Comparison of ENCODE assay signal across 10 cellular contexts in genomic region chr22:50272103-50272782, GRCh38. TPM values are rescaled to one million over a fixed set of nuclear protein-coding genes. Genes with fewer than 3 reads are reported as not detected.
A peak's percentile ranks its signal among the peaks of the same experiment; 100 is the strongest.
DNase-seq lines count a peak whose midpoint lies in the region; ATAC-seq and TF ChIP-seq lines count a peak whose summit lies in the region.
"Had no signal": no experiment of that assay in that cellular context is flagged by ENCODE, and none has a peak within 500 bp of the region (broad histone marks: within the 10 kb centered on the region; RNA-seq: fewer than 3 reads in every experiment).

No MANE protein-coding gene starts in this region.

- peaks cover 15 to 60% (median 49%) of the 10 kb centered on the region in 9 donors for H3K4me1 ChIP-seq in heart right ventricle

- TF ChIP-seq CTCF in heart right ventricle (IDR thresholded peaks at IDR 0.05), result no peak
- TF ChIP-seq CTCF in GM10266 (IDR thresholded peaks at IDR 0.05; ENCODE audit: control insufficient read depth, insufficient read depth, low read depth, missing control alignments), result no peak

- H3K27me3 ChIP-seq in heart right ventricle, result peaks cover 0 to 55% (median 0%) of the 10 kb centered on the region in 7 donors

- intact Hi-C loops in heart right ventricle (cut with DNase I), result loop anchor here in 3 of 10 donors (5.0 kb wide), 2 partner anchors 35 to 70 kb away; partner anchors contain the start of genes PPP6R2 (in 3 of the 3) and PLXNB2 (in 1 of the 3)
- intact Hi-C loops in left ventricle myocardium superior (cut with micrococcal nuclease), result loop anchor here (10.0 kb wide), 1 partner anchor 53 kb away; the partner anchor contains the start of gene DENND6B

- peaks cover 0 to 29% (median 15%) of the 10 kb centered on the region in 9 donors for H3K36me3 ChIP-seq in heart right ventricle

- WGBS in heart right ventricle, 2 donors, result 38 to 43% methylated on average over 18 to 21 of the region's 21 CpGs

- no peaks in the 10 kb centered on the region for H3K9me3 ChIP-seq in heart right ventricle

- ATAC-seq in heart right ventricle (no peak), left ventricle myocardium superior (no peak)

- peak overlapping the region in 6 of 10 donors; percentile 16 to 83 (median 65) for H3K27ac ChIP-seq in heart right ventricle
- H3K27ac ChIP-seq: epithelial cell of prostate had no signal

- DNase-seq in heart right ventricle (no peak), left ventricle myocardium superior (no peak), UCSD-AML1 (lab: John Stamatoyannopoulos, UW; ENCODE audit: unreplicated experiment) (peak; percentile 18), left kidney (ENCODE audit: low read depth, low spot score) (peak; percentile 53), NCI-H1105 (lab: John Stamatoyannopoulos, UW) (no peak), DMS153 treated with DMSO at 0.1 percent for 48 hours (lab: John Stamatoyannopoulos, UW; ENCODE audit: unreplicated experiment) (no peak), AML-193 (lab: John Stamatoyannopoulos, UW) (no peak), GM10266 (ENCODE audit: extremely low spot score) (no peak)
- DNase-seq: NCI-H2029 had no signal

- peak overlapping the region in 9 of 10 donors; percentile 44 to 75 (median 59) for H3K4me3 ChIP-seq in heart right ventricle

RNA-seq across cellular contexts. Expression of gene MAPK11, which starts 2.1 kb away (rescaled TPM):
- 10 to 100 TPM in 2 of 10 donors, 1 to 10 TPM in 8; 4.3 to 11.3 (median 7.1) TPM for total RNA-seq in heart right ventricle
- polyA plus RNA-seq in heart right ventricle, result 10 to 100 TPM; 11.6 to 18.0 TPM
- total RNA-seq in left ventricle myocardium superior, result 9.1 TPM

RNA-seq across cellular contexts. Expression of gene MAPK12, which starts 10.8 kb away (rescaled TPM):
- total RNA-seq in heart right ventricle (10 to 100 TPM; 10.6 to 21.9 (median 16.1) TPM), left ventricle myocardium superior (15.8 TPM)
- polyA plus RNA-seq in heart right ventricle, result 10 to 100 TPM; 14.8 to 23.0 TPM

RNA-seq across cellular contexts. Expression of gene HDAC10, which starts 21.2 kb away (rescaled TPM):
- 10 to 100 TPM in 6 of 10 donors, 1 to 10 TPM in 4; 7.1 to 16.7 (median 10.3) TPM for total RNA-seq in heart right ventricle
- polyA plus RNA-seq in heart right ventricle, result 10 to 100 TPM in 1 of 2 donors, 1 to 10 TPM in 1; 7.9 to 20.3 TPM
- 12.7 TPM for total RNA-seq in left ventricle myocardium superior

RNA-seq across cellular contexts. Expression of gene TUBGCP6, which starts 27.4 kb away (rescaled TPM):
- total RNA-seq in heart right ventricle (10 to 100 TPM; 15.5 to 23.3 (median 18.5) TPM), left ventricle myocardium superior (18.4 TPM)
- 10 to 100 TPM; 14.2 to 40.7 TPM for polyA plus RNA-seq in heart right ventricle

RNA-seq across cellular contexts. Expression of gene PLXNB2, which starts 35.2 kb away (rescaled TPM):
- 100 to 1,000 TPM in 1 of 10 donors, 10 to 100 TPM in 9; 43.0 to 101 (median 57.8) TPM for total RNA-seq in heart right ventricle
- polyA plus RNA-seq in heart right ventricle, result 10 to 100 TPM; 33.5 to 71.0 TPM
- 81.7 TPM for total RNA-seq in left ventricle myocardium superior

Comparison
In these comparisons a context has a peak if more than half of its experiments do, and no peak if none do; other contexts are left out.
1. DNase-seq: peak in UCSD-AML1 (single experiment) and left kidney (single experiment); none in heart right ventricle (0 of 2), left ventricle myocardium superior (single experiment), NCI-H1105 (single experiment), DMS153 treated with DMSO at 0.1 percent for 48 hours (single experiment), AML-193 (0 of 2) and GM10266 (single experiment).